In genomic region chr17:63827002-63827800, GRCh38 we compare ENCODE assay signal across 8 cellular contexts. TPM values are rescaled to one million over a fixed set of nuclear protein-coding genes. Genes with fewer than 3 reads are reported as not detected.
DNase-seq lines count a peak whose midpoint lies in the region; ATAC-seq and TF ChIP-seq lines count a peak whose summit lies in the region.

A gene with protein sequence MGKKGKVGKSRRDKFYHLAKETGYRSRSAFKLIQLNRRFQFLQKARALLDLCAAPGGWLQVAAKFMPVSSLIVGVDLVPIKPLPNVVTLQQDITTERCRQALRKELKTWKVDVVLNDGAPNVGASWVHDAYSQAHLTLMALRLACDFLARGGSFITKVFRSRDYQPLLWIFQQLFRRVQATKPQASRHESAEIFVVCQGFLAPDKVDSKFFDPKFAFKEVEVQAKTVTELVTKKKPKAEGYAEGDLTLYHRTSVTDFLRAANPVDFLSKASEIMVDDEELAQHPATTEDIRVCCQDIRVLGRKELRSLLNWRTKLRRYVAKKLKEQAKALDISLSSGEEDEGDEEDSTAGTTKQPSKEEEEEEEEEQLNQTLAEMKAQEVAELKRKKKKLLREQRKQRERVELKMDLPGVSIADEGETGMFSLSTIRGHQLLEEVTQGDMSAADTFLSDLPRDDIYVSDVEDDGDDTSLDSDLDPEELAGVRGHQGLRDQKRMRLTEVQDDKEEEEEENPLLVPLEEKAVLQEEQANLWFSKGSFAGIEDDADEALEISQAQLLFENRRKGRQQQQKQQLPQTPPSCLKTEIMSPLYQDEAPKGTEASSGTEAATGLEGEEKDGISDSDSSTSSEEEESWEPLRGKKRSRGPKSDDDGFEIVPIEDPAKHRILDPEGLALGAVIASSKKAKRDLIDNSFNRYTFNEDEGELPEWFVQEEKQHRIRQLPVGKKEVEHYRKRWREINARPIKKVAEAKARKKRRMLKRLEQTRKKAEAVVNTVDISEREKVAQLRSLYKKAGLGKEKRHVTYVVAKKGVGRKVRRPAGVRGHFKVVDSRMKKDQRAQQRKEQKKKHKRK (minus strand): TSS chr17:63827663. CDS start chr17:63826902, 761 bp downstream.
Gene PSMC5 (plus strand): TSS chr17:63827431. CDS start chr17:63827491, 60 bp downstream.

- CTCF ChIA-PET in activated B cell treated with CpG ODN at 0.5 μM for 24 hours (lab: Charles Lee): interaction anchor here (1.4 to 1.5 kb wide), 2 partner anchors 16 to 22 kb away, joined by 4 to 5 read pairs; partner anchors contain the start of gene SMARCD2

- peak; percentile 96 for TF ChIP-seq POLR2A in GM18951 (IDR thresholded peaks at IDR 0.05; ENCODE audit: extremely low read depth, insufficient read depth, insufficient read length)

- ATAC-seq in HG03196 (IDR thresholded peaks at IDR 0.05; ENCODE audit: unreplicated experiment) (peak; percentile 87), activated B cell treated with CpG ODN at 0.5 μM for 24 hours (ENCODE audit: low read depth) (peak; percentile 95)

- POLR2A ChIA-PET in activated B cell treated with CpG ODN at 0.5 μM for 24 hours (lab: Charles Lee): interaction anchor here (0.6 to 5.9 kb wide), 17 partner anchors 10 to 680 kb away, joined by 3 to 112 read pairs (median 4); partner anchors contain the start of genes CCDC47, CD79B, CEP95 and DDX42

- H3K36me3 Mint-ChIP-seq in activated B cell treated with CpG ODN at 0.5 μM for 24 hours (ENCODE audit: low read depth): peaks cover 90% of the 10 kb centered on the region

- peaks cover 75% of the 10 kb centered on the region for H3K4me1 Mint-ChIP-seq in activated B cell treated with CpG ODN at 0.5 μM for 24 hours

- peak within 1 kb of the TSS; percentile 98 for H3K4me3 Mint-ChIP-seq in activated B cell treated with CpG ODN at 0.5 μM for 24 hours

- no peaks in the 10 kb centered on the region for H3K27me3 Mint-ChIP-seq in activated B cell treated with CpG ODN at 0.5 μM for 24 hours

- H3K27ac Mint-ChIP-seq in activated B cell treated with CpG ODN at 0.5 μM for 24 hours: peak within 1 kb of the TSS; percentile 100

- DNase-seq in AG09319 (ENCODE audit: extremely low read depth, low read depth) (peak; percentile 77), NCI-H226 (peak; percentile 90), activated B cell treated with CpG ODN at 0.5 μM for 24 hours (peak; percentile 90), caudate nucleus (lab: John Stamatoyannopoulos, UW) (peak; percentile 69 to 99 (median 94)), iris pigment epithelial cell (ENCODE audit: low read depth) (peak; percentile 96)
- peak; percentile 86 to 91 for DNase-seq in stimulated activated CD4-positive, alpha-beta T cell treated with anti-CD3 and anti-CD28 coated beads, Interleukin-12 subunit alpha, Interleukin-12 subunit beta, amount 100 ng/mL, for 24 hours (ENCODE audit: low read depth in 2 of 2)

- in situ Hi-C loops in GM18951 (cut with MboI; ENCODE audit: low sequenced_read_pairs, unreplicated experiment): no loop called here

- H3K9me3 Mint-ChIP-seq in activated B cell treated with CpG ODN at 0.5 μM for 24 hours: no peaks in the 10 kb centered on the region

- TF ChIP-seq CTCF in AG09319 (IDR thresholded peaks at IDR 0.05; ENCODE audit: low read depth, low read length) (peak; percentile 58), activated B cell treated with CpG ODN at 0.5 μM for 24 hours (IDR thresholded peaks at IDR 0.05) (no peak)

- intact Hi-C loops in activated B cell treated with CpG ODN at 0.5 μM for 24 hours (cut with micrococcal nuclease): loop anchor here (1.0 to 2.0 kb wide), 9 partner anchors 8 to 680 kb away; partner anchors contain the start of genes CCDC47, CEP95, CYB561 and DDX5

- H3K27ac ChIP-seq in caudate nucleus (ENCODE audit: low read depth, low read length): peak within 1 kb of the TSS; percentile 100

RNA-seq across cellular contexts. Expression of the first gene that starts in this region (rescaled TPM):
- total RNA-seq in activated B cell treated with CpG ODN at 0.5 μM for 24 hours: 82.0 and 85.1 TPM in 2 replicates

RNA-seq across cellular contexts. Expression of gene PSMC5, which starts in this region (rescaled TPM):
- total RNA-seq in activated B cell treated with CpG ODN at 0.5 μM for 24 hours: 157 TPM in 2 replicates

Comparison
In these comparisons a context has a peak if more than half of its experiments do, and no peak if none do; other contexts are left out.
1. Peak in every context shown above with its lines: DNase-seq, ATAC-seq and H3K27ac ChIP-seq.